Comparison of ENCODE assay signal across 11 cellular contexts in genomic region chr7:88226886-88227516, GRCh38. TPM values are rescaled to one million over a fixed set of nuclear protein-coding genes. Genes with fewer than 3 reads are reported as not detected.
DNase-seq lines count a peak whose midpoint lies in the region; ATAC-seq, FAIRE-seq and TF ChIP-seq lines count a peak whose summit lies in the region.
"Had no signal": no experiment of that assay in that cellular context is flagged by ENCODE, and none has a peak within 500 bp of the region (broad histone marks: within the 10 kb centered on the region; RNA-seq: fewer than 3 reads in every experiment).

No MANE protein-coding gene starts in this region.

- H3K9me3 ChIP-seq in stomach: no peaks in the 10 kb centered on the region

- DNase-seq in stomach: peak; percentile 60
- DNase-seq in GM10248 (ENCODE audit: extremely low spot score): no peak
- DNase-seq in DMS 273 treated with DMSO at 0.1 percent for 48 hours (lab: John Stamatoyannopoulos, UW): no peak
- DNase-seq: activated naive CD4-positive, alpha-beta T cell treated with Interleukin-2 at 50 U/mL for 16 hours had no signal

- ATAC-seq in HG03175 (IDR thresholded peaks at IDR 0.05; ENCODE audit: unreplicated experiment) (peak; percentile 37), HG03280 (IDR thresholded peaks at IDR 0.05; ENCODE audit: unreplicated experiment) (no peak), GM18517 (IDR thresholded peaks at IDR 0.05; ENCODE audit: unreplicated experiment) (no peak)
- ATAC-seq: natural killer cell treated with Interleukin-12 subunit alpha and Interleukin-12 subunit beta and Interleukin-15 and Interleukin-18, amount 100 ng/mL, for 72 hours had no signal

- POLR2A ChIA-PET in GM10248 (lab: Yijun Ruan, JAX): no interaction called here

- no peak for TF ChIP-seq EP300 in stomach (IDR thresholded peaks at IDR 0.05)

- H3K4me1 ChIP-seq in stomach: peaks cover 0 to 27% (median 8%) of the 10 kb centered on the region in 4 donors

- H3K27me3 ChIP-seq in stomach: no peaks in the 10 kb centered on the region

- H3K27ac ChIP-seq in VCaP (peak overlapping the region; percentile 79), stomach (peak overlapping the region in 4 of 5 donors; percentile 22 to 84 (median 49))

- no peak for TF ChIP-seq POLR2A in stomach (IDR thresholded peaks at IDR 0.05)

- H3K4me3 ChIP-seq in stomach: no peak overlapping the region

- CTCF ChIA-PET in GM10248 (lab: Yijun Ruan, JAX): interaction anchor here (1.1 to 2.2 kb wide), 4 partner anchors 9 to 132 kb away, joined by 3 to 10 read pairs (median 4); no protein-coding TSS in a partner anchor

- FAIRE-seq in islet of Langerhans (lab: Jason Lieb, UNC): peak; percentile 89
- FAIRE-seq: frontal cortex had no signal

- H3K36me3 ChIP-seq in stomach: no peaks in the 10 kb centered on the region

- 30 to 72% (median 40%) methylated on average over 6 of the region's 6 CpGs for WGBS in stomach, 5 donors

- intact Hi-C loops in stomach (cut with DNase I; ENCODE audit: low total_unique reads): no loop called here

- TF ChIP-seq CTCF in VCaP (conservative IDR thresholded peaks at IDR 0.05) (no peak), stomach (IDR thresholded peaks at IDR 0.05) (no peak), GM10248 (IDR thresholded peaks at IDR 0.05; ENCODE audit: control extremely low read depth, extremely low read depth, low read depth, missing control alignments) (no peak)

RNA-seq across cellular contexts. Expression of gene SRI, which starts 7.2 kb away (rescaled TPM):
- total RNA-seq in stomach: 100 to 1,000 TPM in 1 of 5 donors, 10 to 100 TPM in 4; 23.3 to 102 (median 70.3) TPM
- polyA plus RNA-seq in stomach: 100 to 1,000 TPM in 2 of 3 donors, 10 to 100 TPM in 1; 57.0 to 107 (median 101) TPM
